Comparison of ENCODE assay signal across 8 cellular contexts in genomic region chr13:36420437-36420891, GRCh38. TPM values are rescaled to one million over a fixed set of nuclear protein-coding genes. Genes with fewer than 3 reads are reported as not detected.
DNase-seq lines count a peak whose midpoint lies in the region; ATAC-seq and TF ChIP-seq lines count a peak whose summit lies in the region.

No MANE protein-coding gene starts in this region.

- no peak overlapping the region for H2BK120ac ChIP-seq in trophoblast cell (ENCODE audit: insufficient read depth, low read length, poor library complexity)

- H3K4me2 ChIP-seq in MM.1S (ENCODE audit: low read depth, low read length) (no peak overlapping the region), trophoblast cell (ENCODE audit: low read length) (no peak overlapping the region)

- peak; percentile 83 for TF ChIP-seq CTCF in GM10248 (IDR thresholded peaks at IDR 0.05; ENCODE audit: control extremely low read depth, extremely low read depth, low read depth, missing control alignments)
- peak; percentile 68 for TF ChIP-seq CTCF in MM.1S (IDR thresholded peaks at IDR 0.05; ENCODE audit: low read length)
- TF ChIP-seq CTCF in gastroesophageal sphincter (IDR thresholded peaks at IDR 0.05) = peak; percentile 51 to 88 (median 69)

- POLR2A ChIA-PET in GM10248 (lab: Yijun Ruan, JAX) = no interaction called here

- H3K9me3 ChIP-seq in HAP-1 = no peaks in the 10 kb centered on the region
- H3K9me3 ChIP-seq in MM.1S (replicated peaks; ENCODE audit: insufficient read depth, low read length) = no peaks in the 10 kb centered on the region
- H3K9me3 ChIP-seq in SJCRH30 (replicated peaks) = peaks cover 4% of the 10 kb centered on the region; the same call in 1 of the 2 replicates
- H3K9me3 ChIP-seq in gastroesophageal sphincter = peaks cover 0 to 4% (median 0%) of the 10 kb centered on the region in 3 donors
- H3K9me3 ChIP-seq in trophoblast cell (ENCODE audit: insufficient read depth, low read depth, low read length) = no peaks in the 10 kb centered on the region

- peaks cover 10% of the 10 kb centered on the region for H3F3A ChIP-seq in MM.1S (ENCODE audit: insufficient read depth, low read length)

- no peak overlapping the region for H4K8ac ChIP-seq in trophoblast cell (ENCODE audit: low read depth, low read length)

- H4K20me1 ChIP-seq in MM.1S (ENCODE audit: insufficient read depth, low read length) = no peaks in the 10 kb centered on the region

- no peak overlapping the region for H3K4ac ChIP-seq in trophoblast cell (ENCODE audit: low read depth, low read length)

- no peak overlapping the region for H4K91ac ChIP-seq in trophoblast cell (ENCODE audit: low read depth, low read length)

- TF ChIP-seq EP300 in gastroesophageal sphincter (IDR thresholded peaks at IDR 0.05) = no peak

- peak overlapping the region; percentile 2 for H2AK5ac ChIP-seq in trophoblast cell (ENCODE audit: low read length)

- WGBS in gastroesophageal sphincter (ENCODE audit: low coverage in 1 of 2), 2 donors = 20 to 33% methylated on average over 5 to 6 of the region's 6 CpGs
- WGBS in trophoblast cell (ENCODE audit: extremely low coverage, insufficient coverage, insufficient read length) = no CpG with 5 or more reads among the region's 6 CpGs

- H3K36me3 ChIP-seq in HAP-1 (replicated peaks) (no peaks in the 10 kb centered on the region), MM.1S (replicated peaks; ENCODE audit: insufficient read depth, low read length) (no peaks in the 10 kb centered on the region), SJCRH30 (no peaks in the 10 kb centered on the region), gastroesophageal sphincter (no peaks in the 10 kb centered on the region), trophoblast cell (ENCODE audit: control insufficient read depth in 1 of 2, insufficient read depth in 2 of 2, low read length in 2 of 2) (no peaks in the 10 kb centered on the region)

- no peak overlapping the region for H2BK5ac ChIP-seq in trophoblast cell (ENCODE audit: low read depth, low read length, poor library complexity)

- H2AFZ ChIP-seq in MM.1S (ENCODE audit: low read length) (no peak overlapping the region), trophoblast cell (ENCODE audit: insufficient read depth, low read length, poor library complexity) (no peak overlapping the region)

- H3K79me2 ChIP-seq in MM.1S (ENCODE audit: low read length) (no peaks in the 10 kb centered on the region), trophoblast cell (ENCODE audit: control insufficient read depth, insufficient read depth, low read length, poor library complexity) (no peaks in the 10 kb centered on the region)

- H4K12ac ChIP-seq in trophoblast cell (ENCODE audit: low read depth, low read length) = no peak overlapping the region

- H3K4me1 ChIP-seq in HAP-1 (no peaks in the 10 kb centered on the region), MM.1S (ENCODE audit: low read length) (peaks cover 23% of the 10 kb centered on the region), SJCRH30 (peaks cover 31% of the 10 kb centered on the region), gastroesophageal sphincter (no peaks in the 10 kb centered on the region), trophoblast cell (ENCODE audit: control insufficient read depth in 1 of 2, insufficient read depth in 2 of 2, low read length in 2 of 2) (peaks cover 0 to 2% of the 10 kb centered on the region in 2 experiments)

- H3K27me3 ChIP-seq in HAP-1 (ENCODE audit: low read depth) (peaks cover 5% of the 10 kb centered on the region; the same call in 1 of the 2 replicates), MM.1S (replicated peaks; ENCODE audit: insufficient read depth, low read length) (no peaks in the 10 kb centered on the region), SJCRH30 (no peaks in the 10 kb centered on the region), gastroesophageal sphincter (peaks cover 30% of the 10 kb centered on the region), trophoblast cell (ENCODE audit: insufficient read depth, low read length) (no peaks in the 10 kb centered on the region)

- H3K27ac ChIP-seq in MM.1S (ENCODE audit: low read length) = no peak overlapping the region
- peak overlapping the region; percentile 42 for H3K27ac ChIP-seq in SJCRH30
- H3K27ac ChIP-seq in gastroesophageal sphincter = no peak overlapping the region
- no peak overlapping the region for H3K27ac ChIP-seq in trophoblast cell (ENCODE audit: low read depth, low read length)

- in situ Hi-C loops in HAP-1 (cut with MboI; ENCODE audit: low sequenced_read_pairs) = no loop called here

- peak; percentile 78 for ATAC-seq in gastroesophageal sphincter

- no peaks in the 10 kb centered on the region for H3K79me1 ChIP-seq in trophoblast cell (ENCODE audit: low read length)

- no peak overlapping the region for H3K18ac ChIP-seq in trophoblast cell (ENCODE audit: low read length)

- no peaks in the 10 kb centered on the region for H3K9me2 ChIP-seq in MM.1S (replicated peaks; ENCODE audit: insufficient read depth, low read length)

- H3K14ac ChIP-seq in trophoblast cell (ENCODE audit: low read length) = no peak overlapping the region

- H3K9ac ChIP-seq in MM.1S (ENCODE audit: low read length) = no peak overlapping the region
- H3K9ac ChIP-seq in trophoblast cell (ENCODE audit: low read length) = no peak overlapping the region

- no peak for TF ChIP-seq POLR2A in gastroesophageal sphincter (IDR thresholded peaks at IDR 0.05)

- CTCF ChIA-PET in GM10248 (lab: Yijun Ruan, JAX) = interaction anchor here (0.9 to 3.1 kb wide), 7 partner anchors 10 to 561 kb away, joined by 3 to 21 read pairs (median 5); no protein-coding TSS in a partner anchor

- H2BK12ac ChIP-seq in trophoblast cell (ENCODE audit: low read length) = peak overlapping the region; percentile 3

- H3K4me3 ChIP-seq in HAP-1 (no peak overlapping the region), MM.1S (ENCODE audit: low read length) (no peak overlapping the region), SJCRH30 (peak overlapping the region; percentile 37), gastroesophageal sphincter (no peak overlapping the region), trophoblast cell (ENCODE audit: low read depth, low read length) (no peak overlapping the region)

- H3K23ac ChIP-seq in trophoblast cell (ENCODE audit: low read length) = no peak overlapping the region

- DNase-seq in GM10248 (ENCODE audit: extremely low spot score) (peak; percentile 63), HAP-1 (ENCODE audit: low spot score in 2 of 2) (peak; percentile 68 to 88), MM.1S (peak; percentile 59), SJCRH30 (peak; percentile 89 to 98), trophoblast cell (peak; percentile 64 to 91), cerebellar nuclear complex (lab: John Stamatoyannopoulos, UW) (no peak)
- DNase-seq in activated effector memory CD4-positive, alpha-beta T cell treated with Interleukin-2 at 50 U/mL for 16 hours = peak; percentile 10

RNA-seq across cellular contexts. Expression of gene CCNA1, which starts 11.8 kb away (rescaled TPM):
- total RNA-seq in SJCRH30 (2014; rRNA removed; shearing (Covaris generic)) = 2.1 and 2.6 TPM in 2 replicates
- total RNA-seq in gastroesophageal sphincter = 1 to 10 TPM in 1 of 4 donors, under 1 TPM in 1, not detected in 2; 0.49 to 2.2 TPM
- 0.36 and 0.47 TPM in 2 replicates for polyA plus RNA-seq in trophoblast cell (2013)

Comparison
In these comparisons a context has a peak if more than half of its experiments do, and no peak if none do; other contexts are left out.
1. DNase-seq: peak in GM10248 (single experiment), HAP-1 (2 of 2), MM.1S (single experiment), SJCRH30 (2 of 2), activated effector memory CD4-positive, alpha-beta T cell treated with Interleukin-2 at 50 U/mL for 16 hours (single experiment) and trophoblast cell (2 of 2); none in cerebellar nuclear complex (0 of 2).
2. Peak in every context shown above with its lines, with median percentiles within 50 percentile points of each other: CTCF ChIP-seq.